ENCODE assay signal across 20 cellular contexts in genomic region chr11:36002796-36003195, GRCh38. TPM values are rescaled to one million over a fixed set of nuclear protein-coding genes. Genes with fewer than 3 reads are reported as not detected.
DNase-seq lines count a peak whose midpoint lies in the region; ATAC-seq and TF ChIP-seq lines count a peak whose summit lies in the region.
"Had no signal": no experiment of that assay in that cellular context is flagged by ENCODE, and none has a peak within 500 bp of the region (broad histone marks: within the 10 kb centered on the region; RNA-seq: fewer than 3 reads in every experiment).

No MANE protein-coding gene starts in this region.

- ATAC-seq in GM19324 (IDR thresholded peaks at IDR 0.05; ENCODE audit: low FRiP score, unreplicated experiment), result no peak
- ATAC-seq in activated T-cell treated with anti-CD3 and anti-CD28 coated beads, Interleukin-2, amount 50 U/mL, for 4 hours, result no peak
- ATAC-seq in HG03280 (IDR thresholded peaks at IDR 0.05; ENCODE audit: unreplicated experiment), result no peak

- no peaks in the 10 kb centered on the region for H3K27me3 Mint-ChIP-seq in activated T-cell treated with anti-CD3 and anti-CD28 coated beads, Interleukin-2, amount 50 U/mL, for 4 hours (ENCODE audit: low read depth)
- H3K27me3 Mint-ChIP-seq: IgD-negative memory B cell had no signal

- no peaks in the 10 kb centered on the region for H3K36me3 Mint-ChIP-seq in activated T-cell treated with anti-CD3 and anti-CD28 coated beads, Interleukin-2, amount 50 U/mL, for 4 hours (ENCODE audit: insufficient read depth)
- H3K36me3 Mint-ChIP-seq: IgD-negative memory B cell had no signal

- H3K9ac ChIP-seq in iPS-18a (ENCODE audit: low read length), result no peak overlapping the region
- H3K9ac ChIP-seq in neuronal stem cell (ENCODE audit: low read depth, low read length, poor library complexity), result no peak overlapping the region
- H3K9ac ChIP-seq: KMS-11, SK-N-SH had no signal

- no CpG with 5 or more reads among the region's 3 CpGs for WGBS in neuronal stem cell (ENCODE audit: extremely low coverage in 2 of 2, insufficient read length in 2 of 2, insufficient replicate concordance in 1 of 2), 2 donors

- H2BK120ac ChIP-seq in neuronal stem cell (ENCODE audit: low read depth, low read length), result no peak overlapping the region

- H3K4me2 ChIP-seq in neuronal stem cell (ENCODE audit: insufficient read depth, low read length, poor library complexity, severe bottlenecking), result no peak overlapping the region
- H3K4me2 ChIP-seq: KMS-11, SK-N-SH had no signal

- H3K23ac ChIP-seq in neuronal stem cell (ENCODE audit: low read depth, low read length, poor library complexity), result no peak overlapping the region

- H2BK5ac ChIP-seq in neuronal stem cell (ENCODE audit: low read length), result no peak overlapping the region

- no peak overlapping the region for H4K8ac ChIP-seq in neuronal stem cell (ENCODE audit: low read depth, low read length)

- H3K4me1 Mint-ChIP-seq in activated T-cell treated with anti-CD3 and anti-CD28 coated beads, Interleukin-2, amount 50 U/mL, for 4 hours (ENCODE audit: low read depth), result no peaks in the 10 kb centered on the region
- H3K4me1 Mint-ChIP-seq: IgD-negative memory B cell had no signal

- no peak overlapping the region for H3K4me3 ChIP-seq in SJCRH30
- H3K4me3 ChIP-seq in iPS-18a (ENCODE audit: low read length), result no peak overlapping the region
- H3K4me3 ChIP-seq in neuronal stem cell (ENCODE audit: low read length in 2 of 2), result no peak overlapping the region

- no peak overlapping the region for H3K4me3 Mint-ChIP-seq in activated T-cell treated with anti-CD3 and anti-CD28 coated beads, Interleukin-2, amount 50 U/mL, for 4 hours
- H3K4me3 Mint-ChIP-seq: IgD-negative memory B cell had no signal

- H3K4ac ChIP-seq in neuronal stem cell (ENCODE audit: low read length), result no peak overlapping the region

- no peak overlapping the region for H2AK5ac ChIP-seq in neuronal stem cell (ENCODE audit: low read depth, low read length)

- peaks cover 6% of the 10 kb centered on the region for H3K9me3 Mint-ChIP-seq in activated T-cell treated with anti-CD3 and anti-CD28 coated beads, Interleukin-2, amount 50 U/mL, for 4 hours

- no peaks in the 10 kb centered on the region for H3K27me3 ChIP-seq in SJCRH30
- no peaks in the 10 kb centered on the region for H3K27me3 ChIP-seq in iPS-18a (ENCODE audit: control insufficient read depth, insufficient read depth, low read length)
- no peaks in the 10 kb centered on the region for H3K27me3 ChIP-seq in neuronal stem cell (ENCODE audit: control insufficient read depth in 3 of 3, insufficient read depth in 3 of 3, low read depth in 1 of 3, low read length in 3 of 3)

- peak overlapping the region; percentile 7 for H4K91ac ChIP-seq in neuronal stem cell (ENCODE audit: low read depth, low read length, poor library complexity)

- H3K79me1 ChIP-seq in neuronal stem cell (ENCODE audit: low read depth, low read length), result peaks cover 9% of the 10 kb centered on the region

- no peak overlapping the region for H2AFZ ChIP-seq in neuronal stem cell (ENCODE audit: low read length)

- no peak overlapping the region for H3K18ac ChIP-seq in neuronal stem cell (ENCODE audit: low read length)

- H3K9me3 ChIP-seq in SJCRH30 (replicated peaks) (no peaks in the 10 kb centered on the region; the same call in 1 of the 2 replicates), iPS-18a (ENCODE audit: control insufficient read depth, low read depth, low read length) (no peaks in the 10 kb centered on the region), neuronal stem cell (replicated peaks in 1 of 2; ENCODE audit: control insufficient read depth in 2 of 2, insufficient read depth in 1 of 2, low read depth in 1 of 2, low read length in 2 of 2) (peaks cover 9 to 31% of the 10 kb centered on the region in 2 donors)
- H3K9me3 ChIP-seq: SK-N-SH had no signal

- H3K4me1 ChIP-seq in SJCRH30, result peaks cover 16% of the 10 kb centered on the region
- peaks cover 19% of the 10 kb centered on the region for H3K4me1 ChIP-seq in iPS-18a (ENCODE audit: control insufficient read depth, low read depth, low read length)
- peaks cover 21 to 23% of the 10 kb centered on the region in 2 donors for H3K4me1 ChIP-seq in neuronal stem cell (ENCODE audit: control insufficient read depth in 2 of 2, insufficient read depth in 1 of 2, low read depth in 1 of 2, low read length in 2 of 2)

- no peak overlapping the region for H2BK12ac ChIP-seq in neuronal stem cell (ENCODE audit: low read length)

- TF ChIP-seq CTCF in GM20000 (IDR thresholded peaks at IDR 0.05; ENCODE audit: extremely low read depth, missing control alignments), result no peak

- H3K36me3 ChIP-seq in SJCRH30 (peaks cover 4% of the 10 kb centered on the region; the same call in 1 of the 2 replicates), iPS-18a (ENCODE audit: control insufficient read depth, low read depth, low read length) (no peaks in the 10 kb centered on the region), neuronal stem cell (replicated peaks in 1 of 2; ENCODE audit: control insufficient read depth in 2 of 2, insufficient read depth in 2 of 2, low read length in 2 of 2) (peaks cover 6 to 14% of the 10 kb centered on the region in 2 donors)

- H3K14ac ChIP-seq in neuronal stem cell (ENCODE audit: low read length), result no peak overlapping the region

- no peak for DNase-seq in SJCRH30
- peak; percentile 66 for DNase-seq in dermis blood vessel endothelial cell
- no peak for DNase-seq in neuronal stem cell (ENCODE audit: low spot score)
- DNase-seq in activated T-cell treated with anti-CD3 and anti-CD28 coated beads, Interleukin-2, amount 50 U/mL, for 4 hours, result no peak
- DNase-seq in GM20000 (ENCODE audit: low spot score), result no peak
- DNase-seq: Calu3, NCI-H1092, NCI-H1417 treated with DMSO at 0.1 percent for 48 hours, NCI-H1694 treated with DMSO at 0.1 percent for 48 hours, NCI-H2081, NCI-H226, NCI-H510A, OCI-M1, SIG-M5, SK-N-SH had no signal

- H3K27ac ChIP-seq in SJCRH30 (peak overlapping the region; percentile 56), iPS-18a (ENCODE audit: low read length) (peak overlapping the region; percentile 37), neuronal stem cell (replicated peaks; ENCODE audit: low read length) (peak overlapping the region; percentile 94)
- H3K27ac ChIP-seq: KMS-11 had no signal

- no peak overlapping the region for H2BK15ac ChIP-seq in neuronal stem cell (ENCODE audit: low read length)

RNA-seq across cellular contexts. Expression of gene LDLRAD3, which starts 58.9 kb away (rescaled TPM):
- 36.5 and 38.8 TPM in 2 replicates for total RNA-seq in SJCRH30 (2014; rRNA removed; shearing (Covaris generic))
- total RNA-seq in dermis blood vessel endothelial cell, result 9.7 and 13.4 TPM in 2 replicates
- polyA plus RNA-seq in neuronal stem cell (2013, experiment 1 of 2), result 53.5 TPM
- polyA plus RNA-seq in neuronal stem cell (2013, experiment 2 of 2), result 54.7 TPM
- total RNA-seq in activated T-cell treated with anti-CD3 and anti-CD28 coated beads, Interleukin-2, amount 50 U/mL, for 4 hours, result under 1 TPM; 0.29 to 0.76 (median 0.71) TPM
- polyA plus RNA-seq: IgD-negative memory B cell had no signal

Comparison
In these comparisons a context has a peak if more than half of its experiments do, and no peak if none do; other contexts are left out.
1. H3K27ac ChIP-seq: peak in every context shown above with its lines; median percentile 94 in neuronal stem cell; 56 in SJCRH30; 37 in iPS-18a.